In the genomic region with DNA sequence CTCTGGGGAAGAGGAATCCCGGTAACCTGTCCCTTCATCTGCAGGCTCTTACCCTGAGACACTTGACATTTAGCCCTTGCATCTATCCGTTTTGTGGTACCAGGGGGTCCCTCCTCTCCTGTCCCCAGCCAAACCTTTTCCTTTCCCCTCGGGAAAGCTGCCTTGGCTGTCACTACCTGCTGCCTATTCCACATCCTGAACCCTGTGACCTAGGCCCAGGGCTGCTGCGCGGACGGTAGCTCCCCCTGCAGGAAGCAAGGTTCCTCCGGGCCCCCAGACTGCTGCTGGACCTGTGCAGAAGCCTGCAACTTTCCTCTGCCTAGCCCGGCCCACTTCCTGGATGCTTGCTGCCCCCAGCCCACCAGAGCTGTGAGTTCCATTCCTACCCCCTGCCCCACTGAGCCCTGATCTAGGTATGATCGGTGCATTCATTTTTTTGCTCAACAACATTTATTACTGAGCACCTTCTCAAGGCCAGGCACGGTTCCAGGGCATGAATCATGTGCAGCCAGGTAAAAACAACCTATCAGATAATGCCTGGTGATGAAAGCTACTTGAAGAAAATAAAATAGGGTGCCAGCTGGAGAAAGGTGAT, we compare ENCODE assay signal across 1 cellular context.
TF ChIP-seq lines count a peak whose summit lies in the region.

No MANE protein-coding gene starts in this region.

TF ChIP-seq in HepG2, 621 proteins besides CTCF, POLR2A, EP300 and RAD21 (continues in another document):
- 0 out of 2 replicates have a peak, but pooled peaks have one; percentile 31 for TF ChIP-seq MXD4 (CRISPR knock-in tag; IDR thresholded peaks at IDR 0.05)
- TF ChIP-seq, protein P1, sequence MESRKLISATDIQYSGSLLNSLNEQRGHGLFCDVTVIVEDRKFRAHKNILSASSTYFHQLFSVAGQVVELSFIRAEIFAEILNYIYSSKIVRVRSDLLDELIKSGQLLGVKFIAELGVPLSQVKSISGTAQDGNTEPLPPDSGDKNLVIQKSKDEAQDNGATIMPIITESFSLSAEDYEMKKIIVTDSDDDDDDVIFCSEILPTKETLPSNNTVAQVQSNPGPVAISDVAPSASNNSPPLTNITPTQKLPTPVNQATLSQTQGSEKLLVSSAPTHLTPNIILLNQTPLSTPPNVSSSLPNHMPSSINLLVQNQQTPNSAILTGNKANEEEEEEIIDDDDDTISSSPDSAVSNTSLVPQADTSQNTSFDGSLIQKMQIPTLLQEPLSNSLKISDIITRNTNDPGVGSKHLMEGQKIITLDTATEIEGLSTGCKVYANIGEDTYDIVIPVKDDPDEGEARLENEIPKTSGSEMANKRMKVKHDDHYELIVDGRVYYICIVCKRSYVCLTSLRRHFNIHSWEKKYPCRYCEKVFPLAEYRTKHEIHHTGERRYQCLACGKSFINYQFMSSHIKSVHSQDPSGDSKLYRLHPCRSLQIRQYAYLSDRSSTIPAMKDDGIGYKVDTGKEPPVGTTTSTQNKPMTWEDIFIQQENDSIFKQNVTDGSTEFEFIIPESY (CRISPR knock-in tag; IDR thresholded peaks at IDR 0.05): peak; percentile 9; the same call in 1 of the 2 replicates
- 0 out of 2 replicates have a peak, but pooled peaks have one; percentile 16 for TF ChIP-seq SMAD3 (CRISPR knock-in tag; IDR thresholded peaks at IDR 0.05)
- TF ChIP-seq MEIS1 (CRISPR knock-in tag; IDR thresholded peaks at IDR 0.05; ENCODE audit: borderline replicate concordance): peak; percentile 57; the same call in 1 of the 2 replicates
- peak; percentile 57 for TF ChIP-seq PHF5A (CRISPR knock-in tag; IDR thresholded peaks at IDR 0.05; ENCODE audit: low read depth, unreplicated experiment)
- TF ChIP-seq, protein P2, sequence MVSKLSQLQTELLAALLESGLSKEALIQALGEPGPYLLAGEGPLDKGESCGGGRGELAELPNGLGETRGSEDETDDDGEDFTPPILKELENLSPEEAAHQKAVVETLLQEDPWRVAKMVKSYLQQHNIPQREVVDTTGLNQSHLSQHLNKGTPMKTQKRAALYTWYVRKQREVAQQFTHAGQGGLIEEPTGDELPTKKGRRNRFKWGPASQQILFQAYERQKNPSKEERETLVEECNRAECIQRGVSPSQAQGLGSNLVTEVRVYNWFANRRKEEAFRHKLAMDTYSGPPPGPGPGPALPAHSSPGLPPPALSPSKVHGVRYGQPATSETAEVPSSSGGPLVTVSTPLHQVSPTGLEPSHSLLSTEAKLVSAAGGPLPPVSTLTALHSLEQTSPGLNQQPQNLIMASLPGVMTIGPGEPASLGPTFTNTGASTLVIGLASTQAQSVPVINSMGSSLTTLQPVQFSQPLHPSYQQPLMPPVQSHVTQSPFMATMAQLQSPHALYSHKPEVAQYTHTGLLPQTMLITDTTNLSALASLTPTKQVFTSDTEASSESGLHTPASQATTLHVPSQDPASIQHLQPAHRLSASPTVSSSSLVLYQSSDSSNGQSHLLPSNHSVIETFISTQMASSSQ (IDR thresholded peaks at IDR 0.05; ENCODE audit: low read depth): no peak
- TF ChIP-seq, protein P2 (CRISPR knock-in tag; IDR thresholded peaks at IDR 0.05; ENCODE audit: borderline replicate concordance): no peak
- TF ChIP-seq, protein P3, sequence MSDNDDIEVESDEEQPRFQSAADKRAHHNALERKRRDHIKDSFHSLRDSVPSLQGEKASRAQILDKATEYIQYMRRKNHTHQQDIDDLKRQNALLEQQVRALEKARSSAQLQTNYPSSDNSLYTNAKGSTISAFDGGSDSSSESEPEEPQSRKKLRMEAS (IDR thresholded peaks at IDR 0.05): peak; percentile 44; the same call in 1 of the 2 replicates
- no peak for TF ChIP-seq ZNF788 (CRISPR knock-in tag; IDR thresholded peaks at IDR 0.05; ENCODE audit: borderline replicate concordance)
- 0 out of 2 replicates have a peak, but pooled peaks have one; percentile 22 for TF ChIP-seq NFATC3 (CRISPR knock-in tag; IDR thresholded peaks at IDR 0.05)
- TF ChIP-seq RFX5 (IDR thresholded peaks at IDR 0.05; ENCODE audit: low read depth, low read length): peak; percentile 53; the same call in 1 of the 2 replicates
- TF ChIP-seq KAT8 (CRISPR knock-in tag; IDR thresholded peaks at IDR 0.05): peak; percentile 40; the same call in 1 of the 2 replicates
- TF ChIP-seq ZNF501 (CRISPR knock-in tag; IDR thresholded peaks at IDR 0.05): 0 out of 2 replicates have a peak, but pooled peaks have one; percentile 55
- TF ChIP-seq ZFX (CRISPR knock-in tag; IDR thresholded peaks at IDR 0.05; ENCODE audit: low read depth): peak; percentile 82
- 0 out of 2 replicates have a peak, but pooled peaks have one; percentile 61 for TF ChIP-seq ZNF572 (CRISPR knock-in tag; IDR thresholded peaks at IDR 0.05)
- TF ChIP-seq, protein P4, sequence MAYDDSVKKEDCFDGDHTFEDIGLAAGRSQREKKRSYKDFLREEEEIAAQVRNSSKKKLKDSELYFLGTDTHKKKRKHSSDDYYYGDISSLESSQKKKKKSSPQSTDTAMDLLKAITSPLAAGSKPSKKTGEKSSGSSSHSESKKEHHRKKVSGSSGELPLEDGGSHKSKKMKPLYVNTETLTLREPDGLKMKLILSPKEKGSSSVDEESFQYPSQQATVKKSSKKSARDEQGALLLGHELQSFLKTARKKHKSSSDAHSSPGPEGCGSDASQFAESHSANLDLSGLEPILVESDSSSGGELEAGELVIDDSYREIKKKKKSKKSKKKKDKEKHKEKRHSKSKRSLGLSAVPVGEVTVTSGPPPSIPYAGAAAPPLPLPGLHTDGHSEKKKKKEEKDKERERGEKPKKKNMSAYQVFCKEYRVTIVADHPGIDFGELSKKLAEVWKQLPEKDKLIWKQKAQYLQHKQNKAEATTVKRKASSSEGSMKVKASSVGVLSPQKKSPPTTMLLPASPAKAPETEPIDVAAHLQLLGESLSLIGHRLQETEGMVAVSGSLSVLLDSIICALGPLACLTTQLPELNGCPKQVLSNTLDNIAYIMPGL (CRISPR knock-in tag; IDR thresholded peaks at IDR 0.05; ENCODE audit: borderline replicate concordance in 1 of 2, low read depth in 1 of 2): peak; percentile 82 to 91
- TF ChIP-seq, protein P5, sequence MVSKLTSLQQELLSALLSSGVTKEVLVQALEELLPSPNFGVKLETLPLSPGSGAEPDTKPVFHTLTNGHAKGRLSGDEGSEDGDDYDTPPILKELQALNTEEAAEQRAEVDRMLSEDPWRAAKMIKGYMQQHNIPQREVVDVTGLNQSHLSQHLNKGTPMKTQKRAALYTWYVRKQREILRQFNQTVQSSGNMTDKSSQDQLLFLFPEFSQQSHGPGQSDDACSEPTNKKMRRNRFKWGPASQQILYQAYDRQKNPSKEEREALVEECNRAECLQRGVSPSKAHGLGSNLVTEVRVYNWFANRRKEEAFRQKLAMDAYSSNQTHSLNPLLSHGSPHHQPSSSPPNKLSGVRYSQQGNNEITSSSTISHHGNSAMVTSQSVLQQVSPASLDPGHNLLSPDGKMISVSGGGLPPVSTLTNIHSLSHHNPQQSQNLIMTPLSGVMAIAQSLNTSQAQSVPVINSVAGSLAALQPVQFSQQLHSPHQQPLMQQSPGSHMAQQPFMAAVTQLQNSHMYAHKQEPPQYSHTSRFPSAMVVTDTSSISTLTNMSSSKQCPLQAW (CRISPR knock-in tag; IDR thresholded peaks at IDR 0.05): peak; percentile 52; the same call in 1 of the 2 replicates
- peak; percentile 54; the same call in 1 of the 2 replicates for TF ChIP-seq ETV5 (CRISPR knock-in tag; IDR thresholded peaks at IDR 0.05; ENCODE audit: borderline replicate concordance)
- TF ChIP-seq, protein P6, sequence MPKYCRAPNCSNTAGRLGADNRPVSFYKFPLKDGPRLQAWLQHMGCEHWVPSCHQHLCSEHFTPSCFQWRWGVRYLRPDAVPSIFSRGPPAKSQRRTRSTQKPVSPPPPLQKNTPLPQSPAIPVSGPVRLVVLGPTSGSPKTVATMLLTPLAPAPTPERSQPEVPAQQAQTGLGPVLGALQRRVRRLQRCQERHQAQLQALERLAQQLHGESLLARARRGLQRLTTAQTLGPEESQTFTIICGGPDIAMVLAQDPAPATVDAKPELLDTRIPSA (CRISPR knock-in tag; IDR thresholded peaks at IDR 0.05; ENCODE audit: borderline replicate concordance): no peak
- TF ChIP-seq ZNF326 (CRISPR knock-in tag; IDR thresholded peaks at IDR 0.05; ENCODE audit: borderline replicate concordance): no peak
- TF ChIP-seq ZSCAN25 (CRISPR knock-in tag; IDR thresholded peaks at IDR 0.05): peak; percentile 38; the same call in 1 of the 2 replicates
- peak; percentile 69 for TF ChIP-seq TEAD3 (CRISPR knock-in tag; optimal IDR thresholded peaks at IDR 0.05; ENCODE audit: borderline replicate concordance)
- TF ChIP-seq, protein P7, sequence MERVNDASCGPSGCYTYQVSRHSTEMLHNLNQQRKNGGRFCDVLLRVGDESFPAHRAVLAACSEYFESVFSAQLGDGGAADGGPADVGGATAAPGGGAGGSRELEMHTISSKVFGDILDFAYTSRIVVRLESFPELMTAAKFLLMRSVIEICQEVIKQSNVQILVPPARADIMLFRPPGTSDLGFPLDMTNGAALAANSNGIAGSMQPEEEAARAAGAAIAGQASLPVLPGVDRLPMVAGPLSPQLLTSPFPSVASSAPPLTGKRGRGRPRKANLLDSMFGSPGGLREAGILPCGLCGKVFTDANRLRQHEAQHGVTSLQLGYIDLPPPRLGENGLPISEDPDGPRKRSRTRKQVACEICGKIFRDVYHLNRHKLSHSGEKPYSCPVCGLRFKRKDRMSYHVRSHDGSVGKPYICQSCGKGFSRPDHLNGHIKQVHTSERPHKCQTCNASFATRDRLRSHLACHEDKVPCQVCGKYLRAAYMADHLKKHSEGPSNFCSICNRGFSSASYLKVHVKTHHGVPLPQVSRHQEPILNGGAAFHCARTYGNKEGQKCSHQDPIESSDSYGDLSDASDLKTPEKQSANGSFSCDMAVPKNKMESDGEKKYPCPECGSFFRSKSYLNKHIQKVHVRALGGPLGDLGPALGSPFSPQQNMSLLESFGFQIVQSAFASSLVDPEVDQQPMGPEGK (CRISPR knock-in tag; IDR thresholded peaks at IDR 0.05): peak; percentile 73
- peak; percentile 53; the same call in 1 of the 2 replicates for TF ChIP-seq ZNF383 (CRISPR knock-in tag; IDR thresholded peaks at IDR 0.05; ENCODE audit: borderline replicate concordance)
- peak; percentile 61; the same call in 1 of the 2 replicates for TF ChIP-seq ZFY (CRISPR knock-in tag; IDR thresholded peaks at IDR 0.05)
- no peak for TF ChIP-seq JDP2 (CRISPR knock-in tag; IDR thresholded peaks at IDR 0.05; ENCODE audit: borderline replicate concordance)
- 0 out of 2 replicates have a peak, but pooled peaks have one; percentile 21 for TF ChIP-seq KLF13 (CRISPR knock-in tag; IDR thresholded peaks at IDR 0.05)
- 0 out of 2 replicates have a peak, but pooled peaks have one; percentile 54 for TF ChIP-seq REL (CRISPR knock-in tag; conservative IDR thresholded peaks at IDR 0.05)
- TF ChIP-seq ZNF547 (CRISPR knock-in tag; IDR thresholded peaks at IDR 0.05): 0 out of 2 replicates have a peak, but pooled peaks have one; percentile 40
- no peak for TF ChIP-seq ZNF768 (CRISPR knock-in tag; IDR thresholded peaks at IDR 0.05)
- TF ChIP-seq RARA (CRISPR knock-in tag; IDR thresholded peaks at IDR 0.05): peak; percentile 50; the same call in 1 of the 2 replicates
- TF ChIP-seq, protein P8, sequence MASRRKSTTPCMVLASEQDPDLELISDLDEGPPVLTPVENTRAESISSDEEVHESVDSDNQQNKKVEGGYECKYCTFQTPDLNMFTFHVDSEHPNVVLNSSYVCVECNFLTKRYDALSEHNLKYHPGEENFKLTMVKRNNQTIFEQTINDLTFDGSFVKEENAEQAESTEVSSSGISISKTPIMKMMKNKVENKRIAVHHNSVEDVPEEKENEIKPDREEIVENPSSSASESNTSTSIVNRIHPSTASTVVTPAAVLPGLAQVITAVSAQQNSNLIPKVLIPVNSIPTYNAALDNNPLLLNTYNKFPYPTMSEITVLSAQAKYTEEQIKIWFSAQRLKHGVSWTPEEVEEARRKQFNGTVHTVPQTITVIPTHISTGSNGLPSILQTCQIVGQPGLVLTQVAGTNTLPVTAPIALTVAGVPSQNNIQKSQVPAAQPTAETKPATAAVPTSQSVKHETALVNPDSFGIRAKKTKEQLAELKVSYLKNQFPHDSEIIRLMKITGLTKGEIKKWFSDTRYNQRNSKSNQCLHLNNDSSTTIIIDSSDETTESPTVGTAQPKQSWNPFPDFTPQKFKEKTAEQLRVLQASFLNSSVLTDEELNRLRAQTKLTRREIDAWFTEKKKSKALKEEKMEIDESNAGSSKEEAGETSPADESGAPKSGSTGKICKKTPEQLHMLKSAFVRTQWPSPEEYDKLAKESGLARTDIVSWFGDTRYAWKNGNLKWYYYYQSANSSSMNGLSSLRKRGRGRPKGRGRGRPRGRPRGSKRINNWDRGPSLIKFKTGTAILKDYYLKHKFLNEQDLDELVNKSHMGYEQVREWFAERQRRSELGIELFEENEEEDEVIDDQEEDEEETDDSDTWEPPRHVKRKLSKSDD (CRISPR knock-in tag; IDR thresholded peaks at IDR 0.05; ENCODE audit: low read depth): 0 out of 2 replicates have a peak, but pooled peaks have one; percentile 37
- TF ChIP-seq ZNF614 (CRISPR knock-in tag; IDR thresholded peaks at IDR 0.05; ENCODE audit: borderline replicate concordance): peak; percentile 37; the same call in 1 of the 2 replicates
- no peak for TF ChIP-seq POGZ (CRISPR knock-in tag; IDR thresholded peaks at IDR 0.05)
- TF ChIP-seq, protein P9, sequence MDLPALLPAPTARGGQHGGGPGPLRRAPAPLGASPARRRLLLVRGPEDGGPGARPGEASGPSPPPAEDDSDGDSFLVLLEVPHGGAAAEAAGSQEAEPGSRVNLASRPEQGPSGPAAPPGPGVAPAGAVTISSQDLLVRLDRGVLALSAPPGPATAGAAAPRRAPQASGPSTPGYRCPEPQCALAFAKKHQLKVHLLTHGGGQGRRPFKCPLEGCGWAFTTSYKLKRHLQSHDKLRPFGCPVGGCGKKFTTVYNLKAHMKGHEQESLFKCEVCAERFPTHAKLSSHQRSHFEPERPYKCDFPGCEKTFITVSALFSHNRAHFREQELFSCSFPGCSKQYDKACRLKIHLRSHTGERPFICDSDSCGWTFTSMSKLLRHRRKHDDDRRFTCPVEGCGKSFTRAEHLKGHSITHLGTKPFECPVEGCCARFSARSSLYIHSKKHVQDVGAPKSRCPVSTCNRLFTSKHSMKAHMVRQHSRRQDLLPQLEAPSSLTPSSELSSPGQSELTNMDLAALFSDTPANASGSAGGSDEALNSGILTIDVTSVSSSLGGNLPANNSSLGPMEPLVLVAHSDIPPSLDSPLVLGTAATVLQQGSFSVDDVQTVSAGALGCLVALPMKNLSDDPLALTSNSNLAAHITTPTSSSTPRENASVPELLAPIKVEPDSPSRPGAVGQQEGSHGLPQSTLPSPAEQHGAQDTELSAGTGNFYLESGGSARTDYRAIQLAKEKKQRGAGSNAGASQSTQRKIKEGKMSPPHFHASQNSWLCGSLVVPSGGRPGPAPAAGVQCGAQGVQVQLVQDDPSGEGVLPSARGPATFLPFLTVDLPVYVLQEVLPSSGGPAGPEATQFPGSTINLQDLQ (CRISPR knock-in tag; IDR thresholded peaks at IDR 0.05): no peak
- no peak for TF ChIP-seq SRSF9 (IDR thresholded peaks at IDR 0.05; ENCODE audit: borderline replicate concordance, insufficient read depth, low read depth, low read length, poor library complexity, severe bottlenecking)
